18 cellular contexts compared by ENCODE assay signal in genomic region chr12:132690112-132690511, GRCh38. TPM values are rescaled to one million over a fixed set of nuclear protein-coding genes. Genes with fewer than 3 reads are reported as not detected.
DNase-seq lines count a peak whose midpoint lies in the region; ATAC-seq and TF ChIP-seq lines count a peak whose summit lies in the region.
"Had no signal": no experiment of that assay in that cellular context is flagged by ENCODE, and none has a peak within 500 bp of the region (broad histone marks: within the 10 kb centered on the region; RNA-seq: fewer than 3 reads in every experiment).

No MANE protein-coding gene starts in this region.

- peak overlapping the region; percentile 60 for H3K27ac Mint-ChIP-seq in CD4-positive, alpha-beta T cell
- H3K27ac Mint-ChIP-seq in GM23338: no peak overlapping the region
- no peak overlapping the region for H3K27ac Mint-ChIP-seq in central memory CD8-positive, alpha-beta T cell (ENCODE audit: low read depth)
- H3K27ac Mint-ChIP-seq in nephron progenitor cell: no peak overlapping the region
- H3K27ac Mint-ChIP-seq in activated CD4-positive, alpha-beta T cell treated with anti-CD3 and anti-CD28 coated beads, Interleukin-2, amount 10 ng/mL, durations not matched to agents 24 days and 14 days: no peak overlapping the region

- no peaks in the 10 kb centered on the region for H3K36me3 ChIP-seq in GM23338 (ENCODE audit: insufficient read depth)
- no peaks in the 10 kb centered on the region for H3K36me3 ChIP-seq in colonic mucosa
- H3K36me3 ChIP-seq: ovary had no signal

- CTCF ChIA-PET in CD4-positive, alpha-beta T cell (lab: Charles Lee): no interaction called here

- peaks cover 28% of the 10 kb centered on the region for H4K20me1 ChIP-seq in GM23338 (replicated peaks; ENCODE audit: insufficient read depth)

- H3K4me1 ChIP-seq in GM23338 (ENCODE audit: insufficient read depth) (peaks cover 3% of the 10 kb centered on the region; the same call in 1 of the 2 replicates), colonic mucosa (no peaks in the 10 kb centered on the region)

- H3K4me2 ChIP-seq in GM23338: no peak overlapping the region

- peaks cover 13% of the 10 kb centered on the region for H3K4me1 Mint-ChIP-seq in CD4-positive, alpha-beta T cell (ENCODE audit: low read depth)
- H3K4me1 Mint-ChIP-seq in GM23338: peaks cover 20% of the 10 kb centered on the region
- H3K4me1 Mint-ChIP-seq in central memory CD8-positive, alpha-beta T cell: peaks cover 16% of the 10 kb centered on the region
- H3K4me1 Mint-ChIP-seq in nephron progenitor cell: peaks cover 23% of the 10 kb centered on the region
- peaks cover 17% of the 10 kb centered on the region for H3K4me1 Mint-ChIP-seq in activated CD4-positive, alpha-beta T cell treated with anti-CD3 and anti-CD28 coated beads, Interleukin-2, amount 10 ng/mL, durations not matched to agents 24 days and 14 days

- H3K9me3 Mint-ChIP-seq in CD4-positive, alpha-beta T cell: no peaks in the 10 kb centered on the region
- H3K9me3 Mint-ChIP-seq in GM23338: no peaks in the 10 kb centered on the region
- no peaks in the 10 kb centered on the region for H3K9me3 Mint-ChIP-seq in central memory CD8-positive, alpha-beta T cell
- H3K9me3 Mint-ChIP-seq in nephron progenitor cell: no peaks in the 10 kb centered on the region
- no peaks in the 10 kb centered on the region for H3K9me3 Mint-ChIP-seq in activated CD4-positive, alpha-beta T cell treated with anti-CD3 and anti-CD28 coated beads, Interleukin-2, amount 10 ng/mL, durations not matched to agents 24 days and 14 days

- H3K4me3 ChIP-seq in GM23338: no peak overlapping the region
- H3K4me3 ChIP-seq in colonic mucosa: no peak overlapping the region
- H3K4me3 ChIP-seq: ovary, SJSA1 had no signal

- no peak overlapping the region for H3K27ac ChIP-seq in CD4-positive, alpha-beta T cell (ENCODE audit: low read depth, low read length)
- H3K27ac ChIP-seq in GM23338 (ENCODE audit: low read depth): no peak overlapping the region
- H3K27ac ChIP-seq in colonic mucosa: no peak overlapping the region
- H3K27ac ChIP-seq: ovary, SJSA1 had no signal

- no peaks in the 10 kb centered on the region for H3K9me3 ChIP-seq in CD4-positive, alpha-beta T cell (ENCODE audit: control insufficient read depth, low read length)
- no peaks in the 10 kb centered on the region for H3K9me3 ChIP-seq in colonic mucosa
- H3K9me3 ChIP-seq: ovary had no signal

- no peak for TF ChIP-seq CTCF in CD4-positive, alpha-beta T cell (IDR thresholded peaks at IDR 0.05)
- TF ChIP-seq CTCF in GM23338 (conservative IDR thresholded peaks at IDR 0.05; ENCODE audit: low read depth in 2 of 2) (no peak), nephron progenitor cell (IDR thresholded peaks at IDR 0.05) (no peak), colonic mucosa (IDR thresholded peaks at IDR 0.05) (no peak)

- no peak overlapping the region for H2AFZ ChIP-seq in GM23338

- POLR2A ChIA-PET in CD4-positive, alpha-beta T cell (lab: Charles Lee): no interaction called here

- DNase-seq in CD4-positive, alpha-beta T cell: no peak
- no peak for DNase-seq in GM23338 (ENCODE audit: low spot score)
- DNase-seq in central memory CD8-positive, alpha-beta T cell (ENCODE audit: low spot score in 2 of 2): no peak
- DNase-seq in nephron progenitor cell: no peak
- DNase-seq in colonic mucosa: no peak
- DNase-seq in activated CD4-positive, alpha-beta T cell treated with anti-CD3 and anti-CD28 coated beads, Interleukin-2, amount 10 ng/mL, durations not matched to agents 24 days and 14 days: no peak
- DNase-seq: activated CD4-positive, alpha-beta T cell treated with anti-CD3 and anti-CD28 coated beads, Interleukin-2, amount 10 ng/mL, durations not matched to agents 7 days and 5 days; DMS153; H7; KBM-7; left cardiac atrium; midbrain; NCI-H1048; NCI-H526; ovary; stimulated activated CD4-positive, alpha-beta T cell treated with anti-CD3 and anti-CD28 coated beads, Interleukin-2, amount 100 ng/mL, for 48 hours had no signal

- no peaks in the 10 kb centered on the region for H3K27me3 Mint-ChIP-seq in CD4-positive, alpha-beta T cell
- H3K27me3 Mint-ChIP-seq in GM23338 (ENCODE audit: insufficient read depth, low read depth, poor library complexity) (peaks cover 14% of the 10 kb centered on the region), nephron progenitor cell (ENCODE audit: low read depth, poor library complexity) (peaks cover 19% of the 10 kb centered on the region)
- no peaks in the 10 kb centered on the region for H3K27me3 Mint-ChIP-seq in central memory CD8-positive, alpha-beta T cell
- no peaks in the 10 kb centered on the region for H3K27me3 Mint-ChIP-seq in activated CD4-positive, alpha-beta T cell treated with anti-CD3 and anti-CD28 coated beads, Interleukin-2, amount 10 ng/mL, durations not matched to agents 24 days and 14 days
- H3K27me3 Mint-ChIP-seq: activated CD4-positive, alpha-beta T cell treated with anti-CD3 and anti-CD28 coated beads, Interleukin-2, amount 10 ng/mL, durations not matched to agents 7 days and 5 days had no signal

- peaks cover 5% of the 10 kb centered on the region for H3K36me3 Mint-ChIP-seq in CD4-positive, alpha-beta T cell (ENCODE audit: low read depth)
- peaks cover 24% of the 10 kb centered on the region for H3K36me3 Mint-ChIP-seq in GM23338 (ENCODE audit: low read depth)
- H3K36me3 Mint-ChIP-seq in central memory CD8-positive, alpha-beta T cell (ENCODE audit: insufficient read depth): peaks cover 9% of the 10 kb centered on the region
- H3K36me3 Mint-ChIP-seq in nephron progenitor cell (ENCODE audit: low read depth): peaks cover 19% of the 10 kb centered on the region
- peaks cover 19% of the 10 kb centered on the region for H3K36me3 Mint-ChIP-seq in activated CD4-positive, alpha-beta T cell treated with anti-CD3 and anti-CD28 coated beads, Interleukin-2, amount 10 ng/mL, durations not matched to agents 24 days and 14 days (ENCODE audit: low read depth)

- peak overlapping the region; percentile 81 for H3K4me3 Mint-ChIP-seq in CD4-positive, alpha-beta T cell
- H3K4me3 Mint-ChIP-seq in GM23338: peak overlapping the region; percentile 48
- H3K4me3 Mint-ChIP-seq in central memory CD8-positive, alpha-beta T cell: peak overlapping the region; percentile 62
- H3K4me3 Mint-ChIP-seq in nephron progenitor cell: peak overlapping the region; percentile 68
- H3K4me3 Mint-ChIP-seq in activated CD4-positive, alpha-beta T cell treated with anti-CD3 and anti-CD28 coated beads, Interleukin-2, amount 10 ng/mL, durations not matched to agents 24 days and 14 days: no peak overlapping the region

- H3F3A ChIP-seq in GM23338 (replicated peaks; ENCODE audit: low read depth): 0 out of 2 replicates have a peak, but pooled peaks cover 6% of the 10 kb centered on the region

- H3K79me2 ChIP-seq in GM23338 (replicated peaks; ENCODE audit: insufficient read depth): peaks cover 22% of the 10 kb centered on the region

- no peaks in the 10 kb centered on the region for H3K27me3 ChIP-seq in CD4-positive, alpha-beta T cell (ENCODE audit: control insufficient read depth, insufficient read depth, low read length)
- H3K27me3 ChIP-seq in GM23338 (ENCODE audit: insufficient read depth) (peaks cover 15% of the 10 kb centered on the region), colonic mucosa (no peaks in the 10 kb centered on the region)
- H3K27me3 ChIP-seq: ovary, SJSA1 had no signal

- ATAC-seq in CD4-positive, alpha-beta T cell (ENCODE audit: poor library complexity): no peak
- no peak for ATAC-seq in GM23338
- ATAC-seq in central memory CD8-positive, alpha-beta T cell (replicated peaks; ENCODE audit: extremely low read depth, poor library complexity, severe bottlenecking): no peak
- ATAC-seq in GM19023 (IDR thresholded peaks at IDR 0.05; ENCODE audit: unreplicated experiment): no peak
- ATAC-seq: left cardiac atrium had no signal

- no peaks in the 10 kb centered on the region for H3K9me2 ChIP-seq in GM23338 (ENCODE audit: insufficient read depth)

- intact Hi-C loops in CD4-positive, alpha-beta T cell (cut with DNase I, micrococcal nuclease): no loop called here
- intact Hi-C loops in colonic mucosa (cut with DNase I): no loop called here
- intact Hi-C loops in activated CD4-positive, alpha-beta T cell treated with anti-CD3 and anti-CD28 coated beads, Interleukin-2, amount 10 ng/mL, durations not matched to agents 24 days and 14 days (cut with micrococcal nuclease): no loop called here

- no peak overlapping the region for H3K9ac ChIP-seq in colonic mucosa (ENCODE audit: low read depth in 2 of 2, low read length in 2 of 2)

TF ChIP-seq in GM23338, 12 proteins besides CTCF, POLR2A, EP300 and RAD21 (continues in another document):
- no peak for TF ChIP-seq ZNF114 (CRISPR knock-in tag; IDR thresholded peaks at IDR 0.05)
- TF ChIP-seq EZH2phosphoT487 (IDR thresholded peaks at IDR 0.05; ENCODE audit: unreplicated experiment): no peak
- no peak for TF ChIP-seq EZH2 (IDR thresholded peaks at IDR 0.05; ENCODE audit: low read depth, unreplicated experiment)
- TF ChIP-seq POLR2AphosphoS5 (IDR thresholded peaks at IDR 0.05; ENCODE audit: low read depth): no peak

RNA-seq across cellular contexts. Expression of gene PXMP2, which starts 2.7 kb away (rescaled TPM):
- total RNA-seq in CD4-positive, alpha-beta T cell: 1 to 10 TPM; 2.1 to 2.6 TPM
- total RNA-seq in GM23338 (2014; rRNA removed; shearing (Covaris generic)): 17.3 and 17.4 TPM in 2 replicates
- 19.7 and 24.5 TPM in 2 replicates for polyA plus RNA-seq in GM23338 (2016; fragmentation: Nextera tagmentation; extraction: Ambion mirVana)
- total RNA-seq in colonic mucosa: 10 to 100 TPM; 64.1 to 82.7 TPM
- total RNA-seq in activated CD4-positive, alpha-beta T cell treated with anti-CD3 and anti-CD28 coated beads, Interleukin-2, amount 10 ng/mL, durations not matched to agents 24 days and 14 days: 24.4 and 24.6 TPM in 2 replicates

RNA-seq across cellular contexts. Expression of gene POLE, which starts 3.0 kb away (rescaled TPM):
- 10 to 100 TPM; 41.8 to 46.1 TPM for total RNA-seq in CD4-positive, alpha-beta T cell
- 90.3 and 125 TPM in 2 replicates for total RNA-seq in GM23338 (2014; rRNA removed; shearing (Covaris generic))
- 29.6 and 33.6 TPM in 2 replicates for polyA plus RNA-seq in GM23338 (2016; fragmentation: Nextera tagmentation; extraction: Ambion mirVana)
- total RNA-seq in colonic mucosa: 10 to 100 TPM; 34.5 to 96.1 TPM
- total RNA-seq in activated CD4-positive, alpha-beta T cell treated with anti-CD3 and anti-CD28 coated beads, Interleukin-2, amount 10 ng/mL, durations not matched to agents 24 days and 14 days: 171 and 180 TPM in 2 replicates

RNA-seq across cellular contexts. Expression of gene PGAM5, which starts 20.5 kb away (rescaled TPM):
- 10 to 100 TPM; 12.8 to 15.1 TPM for total RNA-seq in CD4-positive, alpha-beta T cell
- 99.7 and 108 TPM in 2 replicates for total RNA-seq in GM23338 (2014; rRNA removed; shearing (Covaris generic))
- 31.1 and 33.0 TPM in 2 replicates for polyA plus RNA-seq in GM23338 (2016; fragmentation: Nextera tagmentation; extraction: Ambion mirVana)
- 10 to 100 TPM; 33.3 to 85.6 TPM for total RNA-seq in colonic mucosa
- 104 and 110 TPM in 2 replicates for total RNA-seq in activated CD4-positive, alpha-beta T cell treated with anti-CD3 and anti-CD28 coated beads, Interleukin-2, amount 10 ng/mL, durations not matched to agents 24 days and 14 days
